In genomic region chr3:173711619-173712018, GRCh38 we compare ENCODE assay signal across 13 cellular contexts.
DNase-seq lines count a peak whose midpoint lies in the region; ATAC-seq, FAIRE-seq and TF ChIP-seq lines count a peak whose summit lies in the region.
"Had no signal": no experiment of that assay in that cellular context is flagged by ENCODE, and none has a peak within 500 bp of the region (broad histone marks: within the 10 kb centered on the region; RNA-seq: fewer than 3 reads in every experiment).

No MANE protein-coding gene starts in this region.

- no peak for FAIRE-seq in GM19239 (lab: Jason Lieb, UNC)
- FAIRE-seq: A204.1 had no signal

- H3K4me3 ChIP-seq in epithelial cell of proximal tubule (ENCODE audit: low read depth, low read length) (peak overlapping the region; percentile 3), retinal pigment epithelial cell (ENCODE audit: low read length) (no peak overlapping the region)
- H3K4me3 ChIP-seq: cardiac muscle cell, skin epidermis had no signal

- no peak for TF ChIP-seq CTCF in epithelial cell of proximal tubule (conservative IDR thresholded peaks at IDR 0.05; ENCODE audit: low read depth, low read length)
- TF ChIP-seq CTCF in retinal pigment epithelial cell (conservative IDR thresholded peaks at IDR 0.05; ENCODE audit: low read depth, low read length), result no peak

- ATAC-seq in HG03159 (IDR thresholded peaks at IDR 0.05; ENCODE audit: unreplicated experiment), result no peak

- peak; percentile 42 for DNase-seq in NCI-H1105 treated with DMSO at 0.1 percent for 48 hours (lab: John Stamatoyannopoulos, UW)
- DNase-seq in NCI-H1105 (lab: John Stamatoyannopoulos, UW), result no peak
- peak; percentile 26 for DNase-seq in NCI-H748 (lab: John Stamatoyannopoulos, UW; ENCODE audit: unreplicated experiment)
- DNase-seq in epithelial cell of proximal tubule (ENCODE audit: low read depth), result no peak
- peak; percentile 14 for DNase-seq in retinal pigment epithelial cell (ENCODE audit: low read depth)
- DNase-seq in GM19239 (ENCODE audit: insufficient read length, low spot score), result no peak
- DNase-seq in H4 (ENCODE audit: low spot score), result no peak
- DNase-seq: H7, left cardiac atrium had no signal

Comparison
In these comparisons a context has a peak if more than half of its experiments do, and no peak if none do; other contexts are left out.
1. DNase-seq: peak in NCI-H1105 treated with DMSO at 0.1 percent for 48 hours (single experiment), NCI-H748 (single experiment) and retinal pigment epithelial cell (single experiment); none in NCI-H1105 (single experiment), epithelial cell of proximal tubule (single experiment), GM19239 (single experiment) and H4 (single experiment).